In genomic region chr12:50932787-50933280, GRCh38 we compare ENCODE assay signal across 16 cellular contexts. TPM values are rescaled to one million over a fixed set of nuclear protein-coding genes. Genes with fewer than 3 reads are reported as not detected.
DNase-seq lines count a peak whose midpoint lies in the region; ATAC-seq and TF ChIP-seq lines count a peak whose summit lies in the region.
"Had no signal": no experiment of that assay in that cellular context is flagged by ENCODE, and none has a peak within 500 bp of the region (broad histone marks: within the 10 kb centered on the region; RNA-seq: fewer than 3 reads in every experiment).

No MANE protein-coding gene starts in this region.

- TF ChIP-seq CTCF in NB4 (IDR thresholded peaks at IDR 0.05; ENCODE audit: low read depth, low read length) (no peak), gastrocnemius medialis (IDR thresholded peaks at IDR 0.05 in 4 of 5, conservative IDR thresholded peaks at IDR 0.05 in 1 of 5) (no peak)

- H3K4me3 ChIP-seq in NB4 (ENCODE audit: low read depth, low read length) (no peak overlapping the region), gastrocnemius medialis (no peak overlapping the region)
- H3K4me3 ChIP-seq: heart left ventricle had no signal

- ATAC-seq in gastrocnemius medialis (peak; percentile 81 to 87), HG02938 (IDR thresholded peaks at IDR 0.05; ENCODE audit: unreplicated experiment) (no peak), GM19397 (IDR thresholded peaks at IDR 0.05; ENCODE audit: unreplicated experiment) (no peak), HG03139 (IDR thresholded peaks at IDR 0.05; ENCODE audit: unreplicated experiment) (no peak)
- ATAC-seq: T-cell had no signal

- intact Hi-C loops in gastrocnemius medialis (cut with DNase I; ENCODE audit: low total_unique reads): loop anchor here (2.0 kb wide), 1 partner anchor 52 kb away; no protein-coding TSS in a partner anchor

- H3K27me3 ChIP-seq in gastrocnemius medialis: no peaks in the 10 kb centered on the region
- H3K27me3 ChIP-seq: heart left ventricle had no signal

- DNase-seq in HCEC 1CT (peak; percentile 37), NB4 (ENCODE audit: low read depth) (peak; percentile 59), iris pigment epithelial cell (ENCODE audit: low read depth) (peak; percentile 54), gastrocnemius medialis (no peak), G401 (ENCODE audit: low spot score) (no peak)
- DNase-seq: activated CD4-positive, alpha-beta T cell treated with anti-CD3 and anti-CD28 coated beads for 4 hours; activated effector memory CD4-positive, alpha-beta T cell treated with Interleukin-2 at 50 U/mL for 16 hours; heart left ventricle; NCI-H2107; T-cell had no signal

- H3K9me3 ChIP-seq in gastrocnemius medialis: no peaks in the 10 kb centered on the region

- peaks cover 0 to 16% of the 10 kb centered on the region in 2 donors for H3K36me3 ChIP-seq in gastrocnemius medialis

- peak overlapping the region; percentile 83 to 91 (median 87) for H3K27ac ChIP-seq in gastrocnemius medialis

- in situ Hi-C loops in gastrocnemius medialis (cut with MboI; ENCODE audit: low sequenced_read_pairs in 4 of 4): no loop called here
- in situ Hi-C loops in G401 (cut with HindIII; ENCODE audit: low sequenced_read_pairs): no loop called here

- peaks cover 67 to 71% of the 10 kb centered on the region in 2 donors for H3K4me1 ChIP-seq in gastrocnemius medialis

- TF ChIP-seq POLR2A in NB4 (IDR thresholded peaks at IDR 0.05; ENCODE audit: extremely low read depth, insufficient read length): no peak
- peak; percentile 39 to 69 for TF ChIP-seq POLR2A in gastrocnemius medialis (IDR thresholded peaks at IDR 0.05)

RNA-seq across cellular contexts. Expression of gene HIGD1C, which starts 19.5 kb away (rescaled TPM):
- not detected for total RNA-seq in gastrocnemius medialis
- not detected in 2 replicates for total RNA-seq in G401 (2014; rRNA removed; shearing (Covaris generic))
- total RNA-seq: heart left ventricle, lower leg skin, pulmonary artery endothelial cell, subcutaneous adipose tissue, T-cell had no signal

Comparison
In these comparisons a context has a peak if more than half of its experiments do, and no peak if none do; other contexts are left out.
1. DNase-seq: peak in HCEC 1CT (single experiment), NB4 (single experiment) and iris pigment epithelial cell (single experiment); none in gastrocnemius medialis (0 of 2) and G401 (single experiment).
2. ATAC-seq: peak in gastrocnemius medialis (2 of 2); none in HG02938 (single experiment), GM19397 (single experiment) and HG03139 (single experiment).